In genomic region chr16:23304620-23305019, GRCh38 we compare ENCODE assay signal across 37 cellular contexts. TPM values are rescaled to one million over a fixed set of nuclear protein-coding genes. Genes with fewer than 3 reads are reported as not detected.
"Had no signal": no experiment of that assay in that cellular context is flagged by ENCODE, and none has a peak within 500 bp of the region (broad histone marks: within the 10 kb centered on the region; RNA-seq: fewer than 3 reads in every experiment).

No MANE protein-coding gene starts in this region.

- H3K9me3 ChIP-seq: MG63 had no signal

- DNase-seq: Karpas-422, Kasumi-1, MG63, MV-4-11, NCI-H1048, NCI-H1092, NCI-H1092 treated with DMSO at 0.1 percent for 48 hours, NCI-H1105, NCI-H1105 treated with DMSO at 0.1 percent for 48 hours, NCI-H1417, NCI-H1417 treated with DMSO at 0.1 percent for 48 hours, NCI-H1436, NCI-H1436 treated with DMSO at 0.1 percent for 48 hours, NCI-H146, NCI-H1694, NCI-H1694 treated with DMSO at 0.1 percent for 48 hours, NCI-H187, NCI-H187 treated with DMSO at 0.1 percent for 48 hours, NCI-H1930, NCI-H2029, NCI-H2029 treated with DMSO at 0.1 percent for 48 hours, NCI-H2081, NCI-H2081 treated with DMSO at 0.1 percent for 48 hours, NCI-H2107, NCI-H2171, NCI-H2171 treated with DMSO at 0.1 percent for 48 hours, NCI-H2227 treated with DMSO at 0.1 percent for 48 hours, NCI-H226, NCI-H345, NCI-H446, NCI-H446 treated with DMSO at 0.1 percent for 48 hours, NCI-H510A, NCI-H510A treated with DMSO at 0.1 percent for 48 hours, NCI-H524 had no signal

- H3K4me3 ChIP-seq: MG63 had no signal

- H3K36me3 ChIP-seq: MG63 had no signal

RNA-seq across cellular contexts. Expression of gene SCNN1B, which starts 2.5 kb away (rescaled TPM):
- total RNA-seq: LHCN-M2, M059J, NCI-H460 had no signal
